Comparison of ENCODE assay signal across 11 cellular contexts in the genomic region with DNA sequence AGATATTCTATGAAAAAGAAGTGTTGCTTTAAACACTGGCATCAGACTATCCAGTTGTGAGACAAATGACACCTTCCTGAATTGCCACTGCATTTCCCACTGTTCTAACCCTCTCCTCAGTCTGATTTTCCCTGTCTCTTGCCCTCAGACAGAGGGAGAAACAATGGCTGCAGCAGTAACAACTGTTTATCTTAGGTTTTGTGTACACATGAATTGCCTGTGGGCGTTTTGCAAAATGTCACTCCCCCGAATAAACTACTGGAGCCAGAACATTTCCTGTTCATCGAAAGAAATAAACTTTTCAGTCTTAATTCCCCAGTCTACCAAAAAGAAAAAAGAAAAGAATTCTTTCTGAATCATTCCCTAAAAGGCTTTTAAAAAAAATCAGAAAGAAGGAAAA.
DNase-seq lines count a peak whose midpoint lies in the region; ATAC-seq and TF ChIP-seq lines count a peak whose summit lies in the region.
"Had no signal": no experiment of that assay in that cellular context is flagged by ENCODE, and none has a peak within 500 bp of the region (broad histone marks: within the 10 kb centered on the region; RNA-seq: fewer than 3 reads in every experiment).

No MANE protein-coding gene starts in this region.

- peaks cover 0 to 5% (median 0%) of the 10 kb centered on the region in 5 donors for H3K27me3 Mint-ChIP-seq in naive thymus-derived CD8-positive, alpha-beta T cell
- H3K27me3 Mint-ChIP-seq: dendritic cell treated with granulocyte-macrophage colony-stimulating factor and Interleukin-4, amounts not matched to agents 40 ng/mL and 50 ng/mL, for 4 days had no signal

- H3K4me3 ChIP-seq in fibroblast of pulmonary artery (replicated peaks; ENCODE audit: low read depth, low read length) = peak overlapping the region; percentile 6

- no peaks in the 10 kb centered on the region for H3K4me1 Mint-ChIP-seq in naive thymus-derived CD8-positive, alpha-beta T cell

- H3K36me3 Mint-ChIP-seq in naive thymus-derived CD8-positive, alpha-beta T cell = no peaks in the 10 kb centered on the region

- H3K9me3 Mint-ChIP-seq in naive thymus-derived CD8-positive, alpha-beta T cell = peaks cover 0 to 9% (median 0%) of the 10 kb centered on the region in 9 donors
- H3K9me3 Mint-ChIP-seq: dendritic cell treated with granulocyte-macrophage colony-stimulating factor and Interleukin-4, amounts not matched to agents 40 ng/mL and 50 ng/mL, for 4 days had no signal

- no peak overlapping the region for H3K27ac Mint-ChIP-seq in naive thymus-derived CD8-positive, alpha-beta T cell
- H3K27ac Mint-ChIP-seq: dendritic cell treated with granulocyte-macrophage colony-stimulating factor and Interleukin-4, amounts not matched to agents 40 ng/mL and 50 ng/mL, for 4 days had no signal

- no peak for ATAC-seq in GM21529 (IDR thresholded peaks at IDR 0.05; ENCODE audit: unreplicated experiment)
- no peak for ATAC-seq in naive thymus-derived CD8-positive, alpha-beta T cell

- DNase-seq in HCEC 1CT (peak; percentile 17), NCI-H774 (lab: John Stamatoyannopoulos, UW) (peak; percentile 48), fibroblast of pulmonary artery (ENCODE audit: low read depth) (peak; percentile 62), renal cortical epithelial cell (ENCODE audit: low read depth) (peak; percentile 65), T-helper 2 cell (no peak), RKO (ENCODE audit: low spot score) (no peak)
- DNase-seq in naive thymus-derived CD8-positive, alpha-beta T cell = no peak
- DNase-seq: activated T-cell treated with anti-CD3 and anti-CD28 coated beads, Interleukin-2, amount 50 U/mL, for 48 hours; NCI-H446 had no signal

- no peak overlapping the region for H3K4me3 Mint-ChIP-seq in naive thymus-derived CD8-positive, alpha-beta T cell
- H3K4me3 Mint-ChIP-seq: dendritic cell treated with granulocyte-macrophage colony-stimulating factor and Interleukin-4, amounts not matched to agents 40 ng/mL and 50 ng/mL, for 4 days had no signal

- TF ChIP-seq CTCF in fibroblast of pulmonary artery (IDR thresholded peaks at IDR 0.05; ENCODE audit: low read length, missing control alignments) = no peak

- POLR2A ChIA-PET in naive thymus-derived CD8-positive, alpha-beta T cell (lab: Charles Lee) = no interaction called here

Comparison
In these comparisons a context has a peak if more than half of its experiments do, and no peak if none do; other contexts are left out.
1. DNase-seq: peak in HCEC 1CT (single experiment), NCI-H774 (single experiment), fibroblast of pulmonary artery (single experiment) and renal cortical epithelial cell (single experiment); none in T-helper 2 cell (0 of 5), RKO (single experiment) and naive thymus-derived CD8-positive, alpha-beta T cell (0 of 10).